In the genomic region with DNA sequence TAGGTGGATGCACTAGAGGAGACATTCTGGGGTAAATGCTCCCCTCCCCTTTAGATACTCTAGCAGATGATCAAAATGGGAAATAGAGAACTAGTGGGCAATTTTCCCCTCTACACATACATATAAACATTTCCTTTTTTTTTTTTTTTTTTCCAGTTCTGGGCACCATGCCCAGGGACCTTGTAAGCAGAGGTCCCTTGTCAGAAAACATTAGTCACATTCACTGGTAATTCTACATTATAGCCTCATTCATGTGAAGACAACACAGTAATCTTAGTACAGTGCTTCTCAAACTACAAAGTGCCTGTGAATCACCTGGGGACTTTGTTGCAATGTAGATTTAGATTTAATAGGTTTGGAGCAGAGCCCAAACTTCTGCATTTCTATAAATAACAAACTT, we compare ENCODE assay signal across 10 cellular contexts.
DNase-seq lines count a peak whose midpoint lies in the region; ATAC-seq, FAIRE-seq and TF ChIP-seq lines count a peak whose summit lies in the region.
"Had no signal": no experiment of that assay in that cellular context is flagged by ENCODE, and none has a peak within 500 bp of the region (broad histone marks: within the 10 kb centered on the region; RNA-seq: fewer than 3 reads in every experiment).

No MANE protein-coding gene starts in this region.

- H3K4me1 ChIP-seq in right atrium auricular region (peaks cover 0 to 24% of the 10 kb centered on the region in 2 donors), aorta (ENCODE audit: control insufficient read depth in 1 of 2, insufficient read depth in 2 of 2, low read length in 2 of 2) (peaks cover 4 to 10% of the 10 kb centered on the region in 2 donors)

- H3K27ac ChIP-seq in right atrium auricular region (peak overlapping the region in 1 of 2 donors; percentile 39), aorta (ENCODE audit: low read depth in 1 of 2, low read length in 2 of 2) (no peak overlapping the region)

- H3K27ac Mint-ChIP-seq in mesothelial cell of epicardium: no peak overlapping the region

- H3K4me3 Mint-ChIP-seq in mesothelial cell of epicardium: no peak overlapping the region

- H3K27me3 ChIP-seq in right atrium auricular region (no peaks in the 10 kb centered on the region), aorta (ENCODE audit: control insufficient read depth in 1 of 2, insufficient read depth in 2 of 2, low read length in 1 of 2) (no peaks in the 10 kb centered on the region)

- peaks cover 30% of the 10 kb centered on the region for H3K36me3 Mint-ChIP-seq in mesothelial cell of epicardium

- no peak for DNase-seq in Right ventricle myocardium superior
- no peak for DNase-seq in right atrium auricular region (ENCODE audit: low spot score)
- DNase-seq in RCC 7860 (ENCODE audit: low spot score): peak; percentile 32
- DNase-seq in fibroblast of the aortic adventitia (ENCODE audit: low read depth): peak; percentile 72
- no peak for DNase-seq in aorta
- DNase-seq in NOMO-1 (lab: John Stamatoyannopoulos, UW; ENCODE audit: unreplicated experiment in 2 of 2): no peak
- DNase-seq in mesothelial cell of epicardium (ENCODE audit: low spot score in 2 of 2, unreplicated experiment in 2 of 2): no peak
- DNase-seq: mucosa of descending colon, NCI-H526 treated with DMSO at 0.1 percent for 48 hours had no signal

- no peaks in the 10 kb centered on the region for H3K9me3 ChIP-seq in right atrium auricular region
- no peaks in the 10 kb centered on the region for H3K9me3 ChIP-seq in aorta (ENCODE audit: control insufficient read depth, low read length)
- H3K9me3 ChIP-seq: mucosa of descending colon had no signal

- ATAC-seq in Right ventricle myocardium superior (ENCODE audit: poor library complexity) (peak; percentile 22), aorta (ENCODE audit: low FRiP score) (peak; percentile 67), HG03342 (IDR thresholded peaks at IDR 0.05; ENCODE audit: unreplicated experiment) (no peak)
- ATAC-seq: mucosa of descending colon had no signal

- no peak overlapping the region for H3K4me3 ChIP-seq in right atrium auricular region
- H3K4me3 ChIP-seq in fibroblast of the aortic adventitia (ENCODE audit: low read depth, low read length): no peak overlapping the region
- no peak overlapping the region for H3K4me3 ChIP-seq in aorta (ENCODE audit: low read length in 2 of 2)
- H3K4me3 ChIP-seq: mucosa of descending colon had no signal

- no peaks in the 10 kb centered on the region for H3K27me3 Mint-ChIP-seq in mesothelial cell of epicardium (ENCODE audit: low read depth)

- H3K36me3 ChIP-seq in right atrium auricular region (peaks cover 36% of the 10 kb centered on the region), aorta (ENCODE audit: control insufficient read depth in 1 of 2, insufficient read depth in 2 of 2, low read length in 1 of 2) (no peaks in the 10 kb centered on the region)

- H3K9me3 Mint-ChIP-seq in mesothelial cell of epicardium: no peaks in the 10 kb centered on the region

- H3K4me1 Mint-ChIP-seq in mesothelial cell of epicardium: peaks cover 14% of the 10 kb centered on the region

- TF ChIP-seq CTCF in right atrium auricular region (IDR thresholded peaks at IDR 0.05) (no peak), fibroblast of the aortic adventitia (IDR thresholded peaks at IDR 0.05; ENCODE audit: insufficient read depth, low read length) (no peak), mesothelial cell of epicardium (IDR thresholded peaks at IDR 0.05; ENCODE audit: unreplicated experiment) (no peak)

- intact Hi-C loops in Right ventricle myocardium superior (cut with DNase I) (no loop called here), aorta (cut with DNase I) (loop anchor here in 1 of 2 donors (2.0 to 5.0 kb wide), 3 partner anchors 15 to 133 kb away; a partner anchor contains a TSS)

- FAIRE-seq in RCC 7860 (lab: Jason Lieb, UNC): peak; percentile 2

Comparison
In these comparisons a context has a peak if more than half of its experiments do, and no peak if none do; other contexts are left out.
1. DNase-seq: peak in RCC 7860 (single experiment) and fibroblast of the aortic adventitia (single experiment); none in Right ventricle myocardium superior (single experiment), right atrium auricular region (single experiment), aorta (0 of 2), NOMO-1 (0 of 2) and mesothelial cell of epicardium (0 of 2).